Comparison of ENCODE assay signal across 14 cellular contexts in genomic region chr16:2270588-2271470, GRCh38. TPM values are rescaled to one million over a fixed set of nuclear protein-coding genes. Genes with fewer than 3 reads are reported as not detected.
DNase-seq lines count a peak whose midpoint lies in the region; ATAC-seq and TF ChIP-seq lines count a peak whose summit lies in the region.
"Had no signal": no experiment of that assay in that cellular context is flagged by ENCODE, and none has a peak within 500 bp of the region (broad histone marks: within the 10 kb centered on the region; RNA-seq: fewer than 3 reads in every experiment).

No MANE protein-coding gene starts in this region.

- no peaks in the 10 kb centered on the region for H3K9me3 ChIP-seq in BLaER1
- H3K9me3 ChIP-seq in CD4-positive, alpha-beta T cell (ENCODE audit: control insufficient read depth, low read length): no peaks in the 10 kb centered on the region
- H3K9me3 ChIP-seq in T-helper 17 cell (ENCODE audit: control insufficient read depth, low read length, poor library complexity, severe bottlenecking): no peaks in the 10 kb centered on the region
- no peaks in the 10 kb centered on the region for H3K9me3 ChIP-seq in esophagus squamous epithelium

- no peak for ATAC-seq in CD4-positive, alpha-beta T cell (ENCODE audit: poor library complexity)
- ATAC-seq in T-helper 17 cell: no peak
- ATAC-seq in GM19023 (IDR thresholded peaks at IDR 0.05; ENCODE audit: unreplicated experiment): no peak

- peaks cover 28% of the 10 kb centered on the region for H3K4me1 Mint-ChIP-seq in CD4-positive, alpha-beta T cell (ENCODE audit: low read depth)
- H3K4me1 Mint-ChIP-seq in T-helper 17 cell: peaks cover 21% of the 10 kb centered on the region
- H3K4me1 Mint-ChIP-seq in nephron: peaks cover 17% of the 10 kb centered on the region

- DNase-seq in CD4-positive, alpha-beta T cell: no peak
- DNase-seq in T-helper 17 cell (no peak), esophagus squamous epithelium (lab: John Stamatoyannopoulos, UW) (no peak)
- no peak for DNase-seq in stimulated activated CD4-positive, alpha-beta T cell treated with anti-CD3 and anti-CD28 coated beads, Interleukin-2, amount 100 ng/mL, for 48 hours
- DNase-seq: C1 segment of cervical spinal cord, DMS153, H9, NCI-H1436, NCI-H2107, NCI-H446, NCI-H774 had no signal

- no peak overlapping the region for H3K27ac ChIP-seq in BLaER1
- no peak overlapping the region for H3K27ac ChIP-seq in CD4-positive, alpha-beta T cell (ENCODE audit: low read depth, low read length)
- no peak overlapping the region for H3K27ac ChIP-seq in esophagus squamous epithelium

- peaks cover 20% of the 10 kb centered on the region for H3K36me3 Mint-ChIP-seq in CD4-positive, alpha-beta T cell (ENCODE audit: low read depth)
- H3K36me3 Mint-ChIP-seq in T-helper 17 cell (ENCODE audit: low read depth) (no peaks in the 10 kb centered on the region), nephron (ENCODE audit: low read depth) (no peaks in the 10 kb centered on the region)

- intact Hi-C loops in CD4-positive, alpha-beta T cell (cut with DNase I, micrococcal nuclease): no loop called here
- intact Hi-C loops in esophagus squamous epithelium (cut with DNase I): no loop called here

- peak overlapping the region; percentile 70 for H3K4me3 Mint-ChIP-seq in CD4-positive, alpha-beta T cell
- peak overlapping the region; percentile 25 for H3K4me3 Mint-ChIP-seq in T-helper 17 cell
- peak overlapping the region; percentile 54 to 68 (median 59) for H3K4me3 Mint-ChIP-seq in nephron

- TF ChIP-seq CTCF in CD4-positive, alpha-beta T cell (IDR thresholded peaks at IDR 0.05): no peak
- no peak for TF ChIP-seq CTCF in nephron (IDR thresholded peaks at IDR 0.05; ENCODE audit: unreplicated experiment in 3 of 3)
- TF ChIP-seq CTCF in esophagus squamous epithelium (IDR thresholded peaks at IDR 0.05): no peak

- H3K4me1 ChIP-seq in BLaER1 (peaks cover 30% of the 10 kb centered on the region), esophagus squamous epithelium (peaks cover 20 to 37% (median 22%) of the 10 kb centered on the region in 3 donors)

- H3K27me3 ChIP-seq in BLaER1 (no peaks in the 10 kb centered on the region), esophagus squamous epithelium (no peaks in the 10 kb centered on the region)
- no peaks in the 10 kb centered on the region for H3K27me3 ChIP-seq in CD4-positive, alpha-beta T cell (ENCODE audit: control insufficient read depth, insufficient read depth, low read length)

- H3K9ac ChIP-seq in BLaER1: no peak overlapping the region

- H3K9me3 Mint-ChIP-seq in CD4-positive, alpha-beta T cell: no peaks in the 10 kb centered on the region
- H3K9me3 Mint-ChIP-seq in nephron: no peaks in the 10 kb centered on the region
- H3K9me3 Mint-ChIP-seq: H9 had no signal

- no peak for TF ChIP-seq POLR2A in esophagus squamous epithelium (IDR thresholded peaks at IDR 0.05)

- peak overlapping the region; percentile 94; the same call in 1 of the 2 replicates for H3K4me2 ChIP-seq in BLaER1

- H4K20me1 ChIP-seq in BLaER1: peaks cover 43% of the 10 kb centered on the region

- no peaks in the 10 kb centered on the region for H3K27me3 Mint-ChIP-seq in CD4-positive, alpha-beta T cell
- H3K27me3 Mint-ChIP-seq in T-helper 17 cell (no peaks in the 10 kb centered on the region), nephron (ENCODE audit: low read depth) (no peaks in the 10 kb centered on the region)

- POLR2A ChIA-PET in CD4-positive, alpha-beta T cell (lab: Charles Lee): no interaction called here

- peaks cover 10% of the 10 kb centered on the region for H3K36me3 ChIP-seq in BLaER1
- H3K36me3 ChIP-seq in esophagus squamous epithelium: peaks cover 0 to 4% (median 0%) of the 10 kb centered on the region in 3 donors

- no peak overlapping the region for H3K27ac Mint-ChIP-seq in CD4-positive, alpha-beta T cell
- no peak overlapping the region for H3K27ac Mint-ChIP-seq in T-helper 17 cell
- H3K27ac Mint-ChIP-seq in nephron: no peak overlapping the region

- H3K4me3 ChIP-seq in BLaER1: no peak overlapping the region
- H3K4me3 ChIP-seq in esophagus squamous epithelium: no peak overlapping the region

- 67 to 94% methylated on average over 4 to 6 of the region's 15 CpGs for WGBS in esophagus squamous epithelium, 2 donors

- CTCF ChIA-PET in CD4-positive, alpha-beta T cell (lab: Charles Lee): no interaction called here

RNA-seq across cellular contexts. Expression of gene RNPS1, which starts 2.9 kb away (rescaled TPM):
- total RNA-seq in CD4-positive, alpha-beta T cell: 100 to 1,000 TPM; 211 to 214 TPM
- total RNA-seq in T-helper 17 cell (100 to 1,000 TPM; 204 to 224 TPM), esophagus squamous epithelium (100 to 1,000 TPM in 3 of 4 donors, 10 to 100 TPM in 1; 93.0 to 125 (median 114) TPM)

RNA-seq across cellular contexts. Expression of gene ECI1, which starts 19.4 kb away (rescaled TPM):
- total RNA-seq in CD4-positive, alpha-beta T cell: 10 to 100 TPM; 10.1 to 12.5 TPM
- 10 to 100 TPM; 15.2 TPM for total RNA-seq in T-helper 17 cell
- 10 to 100 TPM; 38.6 to 50.7 (median 42.6) TPM for total RNA-seq in esophagus squamous epithelium

RNA-seq across cellular contexts. Expression of gene DNASE1L2, which starts 34.6 kb away (rescaled TPM):
- under 1 TPM; 0.22 to 0.36 TPM for total RNA-seq in CD4-positive, alpha-beta T cell
- total RNA-seq in T-helper 17 cell (under 1 TPM; 0.37 to 0.42 TPM), esophagus squamous epithelium (under 1 TPM in 3 of 4 donors, not detected in 1; 0.38 to 0.61 (median 0.57) TPM)

RNA-seq across cellular contexts. Expression of gene E4F1, which starts 47.4 kb away (rescaled TPM):
- total RNA-seq in CD4-positive, alpha-beta T cell: 10 to 100 TPM; 31.8 to 33.8 TPM
- total RNA-seq in T-helper 17 cell (10 to 100 TPM; 32.0 to 33.6 TPM), esophagus squamous epithelium (10 to 100 TPM; 16.8 to 25.6 (median 19.2) TPM)

RNA-seq across cellular contexts. Expression of gene PGP, which starts 56.2 kb away (rescaled TPM):
- total RNA-seq in CD4-positive, alpha-beta T cell: 1 to 10 TPM; 8.1 to 8.5 TPM
- 1 to 10 TPM; 7.8 to 9.2 TPM for total RNA-seq in T-helper 17 cell
- 10 to 100 TPM in 1 of 4 donors, 1 to 10 TPM in 3; 5.5 to 14.2 (median 7.4) TPM for total RNA-seq in esophagus squamous epithelium
